ENCODE assay signal across 5 cellular contexts in genomic region chr4:65287071-65287470, GRCh38.
"Had no signal": no experiment of that assay in that cellular context is flagged by ENCODE, and none has a peak within 500 bp of the region (broad histone marks: within the 10 kb centered on the region; RNA-seq: fewer than 3 reads in every experiment).

No MANE protein-coding gene starts in this region.

- H3K36me3 Mint-ChIP-seq: IgD-negative memory B cell had no signal

- DNase-seq: H9, HCEC 1CT, KG1 had no signal

- H3K4me3 ChIP-seq: GM23338 had no signal

- H3K4me3 Mint-ChIP-seq: GM23338, H9, IgD-negative memory B cell had no signal

- H3K4me1 Mint-ChIP-seq: GM23338, H9, IgD-negative memory B cell had no signal

- ATAC-seq: GM23338 had no signal

- H3K27me3 Mint-ChIP-seq: IgD-negative memory B cell had no signal

- H3K27ac Mint-ChIP-seq: GM23338, H9, IgD-negative memory B cell had no signal
